ENCODE assay signal across 22 cellular contexts in genomic region chr7:12768948-12769347, GRCh38.
"Had no signal": no experiment of that assay in that cellular context is flagged by ENCODE, and none has a peak within 500 bp of the region (broad histone marks: within the 10 kb centered on the region; RNA-seq: fewer than 3 reads in every experiment).

No MANE protein-coding gene starts in this region.

- ATAC-seq: heart left ventricle; mucosa of descending colon; natural killer cell; right lobe of liver; stimulated activated naive B cell treated with anti-CD40 and anti-IgM and Interleukin-4, amounts not matched to agents 10 μg/mL and 1 μg/mL and 100 μg/mL, for 72 hours; stimulated activated naive CD8-positive, alpha-beta T cell treated with anti-CD3 and anti-CD28 coated beads, Interleukin-15, amount 100 ng/mL, for 72 hours; upper lobe of right lung had no signal

- H2AFZ ChIP-seq: neural progenitor cell had no signal

- H3K27ac ChIP-seq: coronary artery, heart left ventricle, neural progenitor cell, ovary, right lobe of liver, skin epidermis, testis, tibial nerve, upper lobe of right lung had no signal

- H3K4me1 Mint-ChIP-seq: natural killer cell; stimulated activated naive CD8-positive, alpha-beta T cell treated with anti-CD3 and anti-CD28 coated beads, Interleukin-15, amount 100 ng/mL, for 72 hours had no signal

- H3K9me3 ChIP-seq: mucosa of descending colon, ovary, right lobe of liver, testis, tibial nerve, upper lobe of right lung had no signal

- H3K27ac Mint-ChIP-seq: endodermal cell; natural killer cell; neural progenitor cell; stimulated activated naive B cell treated with anti-CD40 and anti-IgM and Interleukin-4, amounts not matched to agents 10 μg/mL and 1 μg/mL and 100 μg/mL, for 72 hours; stimulated activated naive CD8-positive, alpha-beta T cell treated with anti-CD3 and anti-CD28 coated beads, Interleukin-15, amount 100 ng/mL, for 72 hours had no signal

- DNase-seq: effector CD4-positive, alpha-beta T cell; endodermal cell; erythroblast; foreskin melanocyte; heart left ventricle; hippocampal formation; kidney glomerular epithelial cell; mucosa of descending colon; natural killer cell; nucleus accumbens; ovary; right lobe of liver; stimulated activated CD4-positive, alpha-beta T cell treated with anti-CD3 and anti-CD28 coated beads, Interleukin-2, amount 100 ng/mL, for 24 hours; stimulated activated CD4-positive, alpha-beta T cell treated with anti-CD3 and anti-CD28 coated beads, Interleukin-4, amount 100 ng/mL, for 4 hours; stimulated activated naive B cell treated with anti-CD40 and anti-IgM and Interleukin-4, amounts not matched to agents 10 μg/mL and 1 μg/mL and 100 μg/mL, for 72 hours; stimulated activated naive CD8-positive, alpha-beta T cell treated with anti-CD3 and anti-CD28 coated beads, Interleukin-15, amount 100 ng/mL, for 72 hours; testis; upper lobe of right lung had no signal

- H3K4me3 ChIP-seq: coronary artery, heart left ventricle, mucosa of descending colon, neural progenitor cell, ovary, right lobe of liver, skin epidermis, testis, tibial nerve, upper lobe of right lung had no signal

- H3K36me3 ChIP-seq: heart left ventricle, neural progenitor cell, ovary, right lobe of liver, tibial nerve, upper lobe of right lung had no signal

- H3K4me1 ChIP-seq: testis had no signal

- H3K4me3 Mint-ChIP-seq: endodermal cell; natural killer cell; neural progenitor cell; stimulated activated naive B cell treated with anti-CD40 and anti-IgM and Interleukin-4, amounts not matched to agents 10 μg/mL and 1 μg/mL and 100 μg/mL, for 72 hours; stimulated activated naive CD8-positive, alpha-beta T cell treated with anti-CD3 and anti-CD28 coated beads, Interleukin-15, amount 100 ng/mL, for 72 hours had no signal

- H3K4me2 ChIP-seq: neural progenitor cell had no signal

- H3K27me3 ChIP-seq: heart left ventricle, neural progenitor cell, ovary, right lobe of liver, testis, tibial nerve, upper lobe of right lung had no signal

- H3K9ac ChIP-seq: neural progenitor cell had no signal

- H3K36me3 Mint-ChIP-seq: natural killer cell; stimulated activated naive B cell treated with anti-CD40 and anti-IgM and Interleukin-4, amounts not matched to agents 10 μg/mL and 1 μg/mL and 100 μg/mL, for 72 hours had no signal
